8 cellular contexts compared by ENCODE assay signal in the genomic region with DNA sequence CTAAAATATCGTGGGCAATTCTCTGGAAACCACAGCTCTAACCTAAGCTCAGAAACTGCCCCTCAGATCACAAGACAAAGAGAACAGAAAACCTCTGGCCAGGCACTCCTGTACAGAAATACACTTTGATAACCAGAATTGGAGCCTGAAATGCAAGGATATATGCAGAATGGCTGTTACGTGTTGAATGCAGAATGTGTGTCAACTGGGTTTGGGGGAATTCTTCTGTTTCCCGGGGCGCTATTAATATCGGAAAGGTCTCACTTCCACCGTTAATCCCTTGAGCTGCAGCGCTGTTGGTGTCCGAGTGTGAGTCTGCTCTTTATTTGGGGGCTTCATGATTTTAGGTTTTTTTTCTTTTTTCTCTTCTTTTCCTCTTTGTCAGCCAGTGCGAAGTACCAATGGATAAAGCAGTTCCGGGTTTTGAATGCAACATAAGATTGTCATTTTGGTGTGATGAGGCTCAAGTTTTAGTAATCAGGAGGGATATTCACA. TPM values are rescaled to one million over a fixed set of nuclear protein-coding genes. Genes with fewer than 3 reads are reported as not detected.
A peak's percentile ranks its signal among the peaks of the same experiment; 100 is the strongest.
DNase-seq lines count a peak whose midpoint lies in the region; ATAC-seq, FAIRE-seq and TF ChIP-seq lines count a peak whose summit lies in the region.

No MANE protein-coding gene starts in this region.

- H2BK5ac ChIP-seq in mesendoderm (ENCODE audit: low read length) = no peak overlapping the region

- peak overlapping the region; percentile 84 for H3K4me3 Mint-ChIP-seq in Calu3 (ENCODE audit: low read depth, unreplicated experiment)

- H3K56ac ChIP-seq in mesendoderm (ENCODE audit: low read length) = peak overlapping the region; percentile 94

- no peaks in the 10 kb centered on the region for H3K4me1 ChIP-seq in mesendoderm (ENCODE audit: control insufficient read depth, low read depth, low read length)

- TF ChIP-seq CTCF in Calu3 (IDR thresholded peaks at IDR 0.05; ENCODE audit: unreplicated experiment) (no peak), bronchial epithelial cell (IDR thresholded peaks at IDR 0.05; ENCODE audit: insufficient read depth, low read length, severe bottlenecking) (no peak)

- WGBS in mesendoderm (ENCODE audit: extremely low coverage, insufficient coverage, low lambda C conversion rate) = no CpG with 5 or more reads among the region's 10 CpGs

- no peak for DNase-seq in Calu3
- DNase-seq in MG63 = no peak
- DNase-seq in bronchial epithelial cell (ENCODE audit: low read depth) = no peak
- no peak for DNase-seq in mesendoderm
- no peak for DNase-seq in NCI-H187 (lab: John Stamatoyannopoulos, UW)
- no peak for DNase-seq in SK-N-DZ (ENCODE audit: low spot score)
- no peak for DNase-seq in AG20443 (ENCODE audit: low spot score)

- peak overlapping the region; percentile 94 for H3K9ac ChIP-seq in mesendoderm (ENCODE audit: low read length)

- no peak for FAIRE-seq in bronchial epithelial cell (lab: Jason Lieb, UNC)

- CTCF ChIA-PET in Calu3 (lab: Charles Lee) = interaction anchor here (1.0 to 2.1 kb wide), 3 partner anchors 9 to 970 kb away, joined by 3 to 7 read pairs (median 4); no protein-coding TSS in a partner anchor

- H4K8ac ChIP-seq in mesendoderm (ENCODE audit: low read depth, low read length) = no peak overlapping the region

- peaks cover 30% of the 10 kb centered on the region for H3K4me1 Mint-ChIP-seq in Calu3 (ENCODE audit: low read depth, unreplicated experiment)

- peaks cover 12% of the 10 kb centered on the region for H3K9me3 ChIP-seq in MG63

- no peak overlapping the region for H3K23ac ChIP-seq in mesendoderm (ENCODE audit: low read length)

- H3K27me3 Mint-ChIP-seq in Calu3 (ENCODE audit: unreplicated experiment) = no peaks in the 10 kb centered on the region

- intact Hi-C loops in Calu3 (cut with micrococcal nuclease; ENCODE audit: unreplicated experiment) = loop anchor here (5.0 to 10.0 kb wide), 5 partner anchors 51 to 444 kb away; no protein-coding TSS in a partner anchor

- H3K4ac ChIP-seq in mesendoderm (ENCODE audit: low read depth, low read length) = no peak overlapping the region

- H2AK5ac ChIP-seq in mesendoderm (ENCODE audit: low read length) = no peak overlapping the region

- no TSS peak for BruUV-seq in Calu3 (replicated peaks; lab: Mats Ljungman, UMichigan)

- H3K4me2 ChIP-seq in mesendoderm (ENCODE audit: low read length) = peak overlapping the region; percentile 86

- H3K4me3 ChIP-seq in MG63 = peak overlapping the region; percentile 84
- peak overlapping the region; percentile 91 for H3K4me3 ChIP-seq in bronchial epithelial cell (ENCODE audit: low read depth, low read length)
- peak overlapping the region; percentile 64 for H3K4me3 ChIP-seq in mesendoderm (ENCODE audit: low read length)

- H2BK120ac ChIP-seq in mesendoderm (ENCODE audit: low read depth, low read length) = no peak overlapping the region

- no peak overlapping the region for H4K5ac ChIP-seq in mesendoderm (ENCODE audit: low read length)

- H3K27me3 ChIP-seq in MG63 = no peaks in the 10 kb centered on the region
- H3K27me3 ChIP-seq in bronchial epithelial cell (ENCODE audit: control insufficient read depth, insufficient read depth, low read length) = no peaks in the 10 kb centered on the region
- no peaks in the 10 kb centered on the region for H3K27me3 ChIP-seq in mesendoderm (ENCODE audit: insufficient read depth, low read length, poor library complexity)

- peak overlapping the region; percentile 55 for H3K27ac Mint-ChIP-seq in Calu3 (ENCODE audit: unreplicated experiment)

- H2BK15ac ChIP-seq in mesendoderm (replicated peaks; ENCODE audit: low read depth) = no peak overlapping the region

- peak; percentile 7 for ATAC-seq in GM19455 (IDR thresholded peaks at IDR 0.05; ENCODE audit: unreplicated experiment)

- peaks cover 18% of the 10 kb centered on the region for H3K79me2 ChIP-seq in mesendoderm (ENCODE audit: control insufficient read depth, insufficient read depth, low read length)

- H3K79me1 ChIP-seq in mesendoderm (ENCODE audit: low read length) = peaks cover 9% of the 10 kb centered on the region

- no peaks in the 10 kb centered on the region for H3K9me3 Mint-ChIP-seq in Calu3 (ENCODE audit: low read depth, unreplicated experiment)

- H3K18ac ChIP-seq in mesendoderm (ENCODE audit: low read length) = no peak overlapping the region

- H3K36me3 ChIP-seq in MG63 (peaks cover 7% of the 10 kb centered on the region; the same call in 1 of the 2 replicates), bronchial epithelial cell (ENCODE audit: control insufficient read depth, insufficient read depth, low read length) (no peaks in the 10 kb centered on the region), mesendoderm (ENCODE audit: control insufficient read depth, insufficient read depth, low read length) (no peaks in the 10 kb centered on the region)

- H3K36me3 Mint-ChIP-seq in Calu3 (ENCODE audit: insufficient read depth, unreplicated experiment) = peaks cover 55% of the 10 kb centered on the region

- H3K27ac ChIP-seq in mesendoderm (ENCODE audit: low read depth, low read length) = peak overlapping the region; percentile 88

RNA-seq across cellular contexts. Expression of a gene that starts 1.2 kb away (rescaled TPM):
- 74.8 and 81.5 TPM in 2 replicates for total RNA-seq in Calu3 (2022)
- 9.5 and 13.1 TPM in 2 replicates for total RNA-seq in MG63 (2014; rRNA removed; shearing (Covaris generic); ENCODE audit: low replicate concordance)
- total RNA-seq in bronchial epithelial cell = 12.7 and 15.5 TPM in 2 replicates
- 22.1 TPM for polyA plus RNA-seq in mesendoderm (2013, experiment 1 of 2)
- polyA plus RNA-seq in mesendoderm (2013, experiment 2 of 2) = 22.7 TPM
- polyA plus RNA-seq in SK-N-DZ (2014; cell fraction: cytosol; rRNA removed) = 7.3 and 7.4 TPM in 2 replicates
- 7.7 and 16.9 TPM in 2 replicates for polyA plus RNA-seq in SK-N-DZ (2014; cell fraction: nucleus; rRNA removed)
